Comparison of ENCODE assay signal across 8 cellular contexts in genomic region chr19:15107056-15108010, GRCh38. TPM values are rescaled to one million over a fixed set of nuclear protein-coding genes. Genes with fewer than 3 reads are reported as not detected.
DNase-seq lines count a peak whose midpoint lies in the region; ATAC-seq and TF ChIP-seq lines count a peak whose summit lies in the region.

A gene with protein sequence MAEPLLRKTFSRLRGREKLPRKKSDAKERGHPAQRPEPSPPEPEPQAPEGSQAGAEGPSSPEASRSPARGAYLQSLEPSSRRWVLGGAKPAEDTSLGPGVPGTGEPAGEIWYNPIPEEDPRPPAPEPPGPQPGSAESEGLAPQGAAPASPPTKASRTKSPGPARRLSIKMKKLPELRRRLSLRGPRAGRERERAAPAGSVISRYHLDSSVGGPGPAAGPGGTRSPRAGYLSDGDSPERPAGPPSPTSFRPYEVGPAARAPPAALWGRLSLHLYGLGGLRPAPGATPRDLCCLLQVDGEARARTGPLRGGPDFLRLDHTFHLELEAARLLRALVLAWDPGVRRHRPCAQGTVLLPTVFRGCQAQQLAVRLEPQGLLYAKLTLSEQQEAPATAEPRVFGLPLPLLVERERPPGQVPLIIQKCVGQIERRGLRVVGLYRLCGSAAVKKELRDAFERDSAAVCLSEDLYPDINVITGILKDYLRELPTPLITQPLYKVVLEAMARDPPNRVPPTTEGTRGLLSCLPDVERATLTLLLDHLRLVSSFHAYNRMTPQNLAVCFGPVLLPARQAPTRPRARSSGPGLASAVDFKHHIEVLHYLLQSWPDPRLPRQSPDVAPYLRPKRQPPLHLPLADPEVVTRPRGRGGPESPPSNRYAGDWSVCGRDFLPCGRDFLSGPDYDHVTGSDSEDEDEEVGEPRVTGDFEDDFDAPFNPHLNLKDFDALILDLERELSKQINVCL (plus strand): TSS chr19:15107401. CDS start chr19:15107434, 33 bp downstream.

- H3K4me3 ChIP-seq in Caco-2 (ENCODE audit: low read depth, low read length): peak within 1 kb of the TSS; percentile 64
- H3K4me3 ChIP-seq in effector memory CD4-positive, alpha-beta T cell (ENCODE audit: insufficient read depth, low read depth, low read length, poor library complexity, severe bottlenecking): peak within 1 kb of the TSS; percentile 17

- H3K4me1 Mint-ChIP-seq in Caco-2 (ENCODE audit: low read depth, unreplicated experiment): peaks cover 9% of the 10 kb centered on the region
- H3K4me1 Mint-ChIP-seq in memory B cell: peaks cover 9% of the 10 kb centered on the region
- peaks cover 20% of the 10 kb centered on the region for H3K4me1 Mint-ChIP-seq in stimulated activated naive CD8-positive, alpha-beta T cell treated with anti-CD3 and anti-CD28 coated beads, Interleukin-15, amount 100 ng/mL, for 72 hours

- no TSS peak for BruUV-seq in Caco-2 (replicated peaks; lab: Mats Ljungman, UMichigan)

- no peaks in the 10 kb centered on the region for H3K27me3 ChIP-seq in Caco-2 (replicated peaks; ENCODE audit: control insufficient read depth, insufficient read depth, low read length)
- H3K27me3 ChIP-seq in effector memory CD4-positive, alpha-beta T cell (replicated peaks; ENCODE audit: control insufficient read depth, insufficient read depth, low read length, poor library complexity, severe bottlenecking): no peaks in the 10 kb centered on the region

- 0 out of 2 replicates have a peak, but pooled peaks cover 8% of the 10 kb centered on the region for H3K4me1 ChIP-seq in Caco-2
- H3K4me1 ChIP-seq in effector memory CD4-positive, alpha-beta T cell (ENCODE audit: control insufficient read depth, insufficient read depth, low read length, poor library complexity, severe bottlenecking): peaks cover 8% of the 10 kb centered on the region

- H3K27ac Mint-ChIP-seq in Caco-2 (ENCODE audit: unreplicated experiment) (peak within 1 kb of the TSS; percentile 40), memory B cell (no peak within 1 kb of the TSS)
- peak within 1 kb of the TSS; percentile 90 to 98 for H3K27ac Mint-ChIP-seq in stimulated activated naive CD8-positive, alpha-beta T cell treated with anti-CD3 and anti-CD28 coated beads, Interleukin-15, amount 100 ng/mL, for 72 hours

- POLR2A ChIA-PET in Caco-2 (lab: Charles Lee): no interaction called here
- POLR2A ChIA-PET in RWPE1 (lab: Yijun Ruan, JAX; ENCODE audit: low non-redundant PET): no interaction called here

- no peak for TF ChIP-seq CTCF in Caco-2 (IDR thresholded peaks at IDR 0.05; ENCODE audit: insufficient read depth in 1 of 2, low read depth in 1 of 2, low read length in 1 of 2, severe bottlenecking in 1 of 2, unreplicated experiment in 1 of 2)
- TF ChIP-seq CTCF in RWPE1 (conservative IDR thresholded peaks at IDR 0.05; ENCODE audit: low read depth): no peak

- H3K9me3 Mint-ChIP-seq in Caco-2 (ENCODE audit: unreplicated experiment): peaks cover 18% of the 10 kb centered on the region
- H3K9me3 Mint-ChIP-seq in memory B cell: peaks cover 9% of the 10 kb centered on the region
- peaks cover 17 to 30% of the 10 kb centered on the region in 2 donors for H3K9me3 Mint-ChIP-seq in stimulated activated naive CD8-positive, alpha-beta T cell treated with anti-CD3 and anti-CD28 coated beads, Interleukin-15, amount 100 ng/mL, for 72 hours

- no peaks in the 10 kb centered on the region for H3K36me3 ChIP-seq in Caco-2 (ENCODE audit: control insufficient read depth, insufficient read depth, low read length)
- no peaks in the 10 kb centered on the region for H3K36me3 ChIP-seq in effector memory CD4-positive, alpha-beta T cell (ENCODE audit: control insufficient read depth, insufficient read depth, low read length)

- peaks cover 12% of the 10 kb centered on the region for H3K9me3 ChIP-seq in Caco-2
- peaks cover 6% of the 10 kb centered on the region for H3K9me3 ChIP-seq in effector memory CD4-positive, alpha-beta T cell (ENCODE audit: control insufficient read depth, low read length)

- H3K36me3 Mint-ChIP-seq in Caco-2 (ENCODE audit: insufficient read depth, unreplicated experiment) (peaks cover 3% of the 10 kb centered on the region), memory B cell (peaks cover 9% of the 10 kb centered on the region)

- H3K27ac ChIP-seq in RWPE1: peak within 1 kb of the TSS; percentile 90
- H3K27ac ChIP-seq in effector memory CD4-positive, alpha-beta T cell (ENCODE audit: insufficient read depth, low read length, poor library complexity, severe bottlenecking): no peak within 1 kb of the TSS

- DNase-seq in Caco-2 (peak; percentile 56 to 70), RWPE1 (ENCODE audit: low spot score) (peak; percentile 63), memory B cell (ENCODE audit: low spot score in 2 of 2) (no peak), GM19240 (ENCODE audit: insufficient read length, low spot score) (no peak), SW480 (ENCODE audit: low spot score) (no peak)
- no peak for DNase-seq in effector memory CD4-positive, alpha-beta T cell
- peak; percentile 56 to 68 for DNase-seq in stimulated activated naive CD8-positive, alpha-beta T cell treated with anti-CD3 and anti-CD28 coated beads, Interleukin-15, amount 100 ng/mL, for 72 hours

- H3K27me3 Mint-ChIP-seq in Caco-2 (ENCODE audit: insufficient read depth, unreplicated experiment) (no peaks in the 10 kb centered on the region), memory B cell (peaks cover 30% of the 10 kb centered on the region)
- H3K27me3 Mint-ChIP-seq in stimulated activated naive CD8-positive, alpha-beta T cell treated with anti-CD3 and anti-CD28 coated beads, Interleukin-15, amount 100 ng/mL, for 72 hours: no peaks in the 10 kb centered on the region

- H3K4me3 Mint-ChIP-seq in Caco-2 (ENCODE audit: unreplicated experiment) (peak within 1 kb of the TSS; percentile 68), memory B cell (peak within 1 kb of the TSS; percentile 45)
- H3K4me3 Mint-ChIP-seq in stimulated activated naive CD8-positive, alpha-beta T cell treated with anti-CD3 and anti-CD28 coated beads, Interleukin-15, amount 100 ng/mL, for 72 hours: peak within 1 kb of the TSS; percentile 73 to 89

- CTCF ChIA-PET in Caco-2 (lab: Charles Lee) (no interaction called here), RWPE1 (lab: Yijun Ruan, JAX) (interaction anchor here (1.1 kb wide), 1 partner anchor 454 kb away, joined by 3 read pairs; no protein-coding TSS in a partner anchor)

- ATAC-seq in memory B cell (ENCODE audit: low read depth): no peak
- ATAC-seq in stimulated activated naive CD8-positive, alpha-beta T cell treated with anti-CD3 and anti-CD28 coated beads, Interleukin-15, amount 100 ng/mL, for 72 hours: peak; percentile 82
- ATAC-seq in HG02759 (IDR thresholded peaks at IDR 0.05; ENCODE audit: unreplicated experiment): no peak

- intact Hi-C loops in Caco-2 (cut with micrococcal nuclease; ENCODE audit: unreplicated experiment): loop anchor here (2.0 kb wide), 1 partner anchor 17 kb away; a partner anchor contains a TSS

RNA-seq across cellular contexts. Expression of the gene that starts here (rescaled TPM):
- 4.0 and 4.4 TPM in 2 replicates for total RNA-seq in Caco-2 (2022)

Comparison
In these comparisons a context has a peak if more than half of its experiments do, and no peak if none do; other contexts are left out.
1. DNase-seq: peak in Caco-2 (2 of 2), RWPE1 (single experiment) and stimulated activated naive CD8-positive, alpha-beta T cell treated with anti-CD3 and anti-CD28 coated beads, Interleukin-15, amount 100 ng/mL, for 72 hours (2 of 2); none in effector memory CD4-positive, alpha-beta T cell (0 of 3), memory B cell (0 of 2), GM19240 (single experiment) and SW480 (single experiment).
2. Peak in every context shown above with its lines, with median percentiles within 50 percentile points of each other: H3K4me3 Mint-ChIP-seq.